In the genomic region with DNA sequence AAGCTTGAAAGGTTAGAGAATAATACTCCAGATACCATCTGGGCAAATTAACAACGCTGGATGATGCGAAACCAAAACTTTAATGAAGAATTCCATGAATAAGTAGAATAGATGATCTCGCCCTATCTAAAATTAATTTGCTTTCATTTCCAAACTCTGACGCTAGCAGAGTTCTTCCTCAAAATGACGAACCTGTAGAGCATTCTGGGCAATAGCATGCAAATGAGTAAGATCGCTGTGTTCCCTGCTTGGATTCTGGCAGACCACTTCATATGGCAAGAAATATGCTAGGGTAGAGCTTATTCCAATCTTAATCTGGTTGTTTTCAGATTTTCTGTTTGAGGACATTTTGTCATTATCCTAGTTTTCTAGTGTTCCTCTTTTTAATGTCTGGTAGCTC, we compare ENCODE assay signal across 21 cellular contexts. TPM values are rescaled to one million over a fixed set of nuclear protein-coding genes. Genes with fewer than 3 reads are reported as not detected.
A peak's percentile ranks its signal among the peaks of the same experiment; 100 is the strongest.
DNase-seq lines count a peak whose midpoint lies in the region; ATAC-seq and TF ChIP-seq lines count a peak whose summit lies in the region.
"Had no signal": no experiment of that assay in that cellular context is flagged by ENCODE, and none has a peak within 500 bp of the region (broad histone marks: within the 10 kb centered on the region; RNA-seq: fewer than 3 reads in every experiment).

No MANE protein-coding gene starts in this region.

- peak overlapping the region; percentile 61 for H3K4me2 ChIP-seq in Karpas-422 (ENCODE audit: low read depth, low read length, poor library complexity, severe bottlenecking)

- H3K27me3 ChIP-seq in Karpas-422 (ENCODE audit: low read length) = no peaks in the 10 kb centered on the region
- no peaks in the 10 kb centered on the region for H3K27me3 ChIP-seq in BE2C
- H3K27me3 ChIP-seq in body of pancreas = no peaks in the 10 kb centered on the region
- H3K27me3 ChIP-seq: SJSA1 had no signal

- H3K4me1 Mint-ChIP-seq in T-helper 17 cell (peaks cover 21% of the 10 kb centered on the region), WTC11 (peaks cover 32% of the 10 kb centered on the region)
- H3K4me1 Mint-ChIP-seq in stimulated activated naive B cell treated with anti-CD40 and anti-IgM and Interleukin-4, amounts not matched to agents 10 μg/mL and 1 μg/mL and 100 μg/mL, for 72 hours = peaks cover 14 to 29% of the 10 kb centered on the region in 2 donors

- TF ChIP-seq CTCF in fibroblast of mammary gland (conservative IDR thresholded peaks at IDR 0.05; ENCODE audit: control insufficient read depth, insufficient read depth, low read depth, low read length) (no peak), BE2C (IDR thresholded peaks at IDR 0.05; ENCODE audit: low read depth, low read length) (no peak), WTC11 (IDR thresholded peaks at IDR 0.05) (no peak), body of pancreas (IDR thresholded peaks at IDR 0.05) (no peak)

- peak overlapping the region; percentile 21 for H3K4me3 Mint-ChIP-seq in T-helper 17 cell
- no peak overlapping the region for H3K4me3 Mint-ChIP-seq in WTC11
- no peak overlapping the region for H3K4me3 Mint-ChIP-seq in stimulated activated naive B cell treated with anti-CD40 and anti-IgM and Interleukin-4, amounts not matched to agents 10 μg/mL and 1 μg/mL and 100 μg/mL, for 72 hours
- H3K4me3 Mint-ChIP-seq: B cell; CD4-positive, alpha-beta T cell had no signal

- H3K9ac ChIP-seq in Karpas-422 (ENCODE audit: low read length) = peak overlapping the region; percentile 52
- H3K9ac ChIP-seq: KMS-11 had no signal

- H3K36me3 ChIP-seq in Karpas-422 (ENCODE audit: insufficient read depth, low read length) (no peaks in the 10 kb centered on the region), BE2C (no peaks in the 10 kb centered on the region), body of pancreas (replicated peaks in 1 of 2; ENCODE audit: insufficient read depth in 1 of 2, low read depth in 2 of 2) (no peaks in the 10 kb centered on the region)
- H3K36me3 ChIP-seq: SJSA1 had no signal

- no peaks in the 10 kb centered on the region for H4K20me1 ChIP-seq in Karpas-422 (ENCODE audit: insufficient read depth, low read depth, low read length)

- H3K27me3 Mint-ChIP-seq in T-helper 17 cell = peaks cover 34% of the 10 kb centered on the region
- no peaks in the 10 kb centered on the region for H3K27me3 Mint-ChIP-seq in WTC11 (ENCODE audit: low read depth)
- peaks cover 10 to 12% of the 10 kb centered on the region in 2 donors for H3K27me3 Mint-ChIP-seq in stimulated activated naive B cell treated with anti-CD40 and anti-IgM and Interleukin-4, amounts not matched to agents 10 μg/mL and 1 μg/mL and 100 μg/mL, for 72 hours
- H3K27me3 Mint-ChIP-seq: CD4-positive, alpha-beta T cell had no signal

- peak overlapping the region; percentile 84 for H2AFZ ChIP-seq in Karpas-422 (ENCODE audit: low read length)

- no peak for ATAC-seq in T-helper 17 cell
- ATAC-seq in WTC11 = no peak
- ATAC-seq in body of pancreas = no peak
- no peak for ATAC-seq in stimulated activated naive B cell treated with anti-CD40 and anti-IgM and Interleukin-4, amounts not matched to agents 10 μg/mL and 1 μg/mL and 100 μg/mL, for 72 hours (replicated peaks)
- ATAC-seq: Panc1 had no signal

- H3K9me3 ChIP-seq in Karpas-422 (ENCODE audit: low read length) = no peaks in the 10 kb centered on the region
- H3K9me3 ChIP-seq in T-helper 17 cell (ENCODE audit: control insufficient read depth, low read length, poor library complexity, severe bottlenecking) = no peaks in the 10 kb centered on the region
- no peaks in the 10 kb centered on the region for H3K9me3 ChIP-seq in BE2C
- H3K9me3 ChIP-seq in body of pancreas = no peaks in the 10 kb centered on the region
- H3K9me3 ChIP-seq: Caco-2, SJSA1 had no signal

- H3K79me2 ChIP-seq in Karpas-422 (ENCODE audit: low read length) = no peaks in the 10 kb centered on the region

- peaks cover 56% of the 10 kb centered on the region for H3K4me1 ChIP-seq in Karpas-422 (ENCODE audit: low read length)
- no peaks in the 10 kb centered on the region for H3K4me1 ChIP-seq in BE2C
- H3K4me1 ChIP-seq in body of pancreas = no peaks in the 10 kb centered on the region
- H3K4me1 ChIP-seq: Caco-2 had no signal

- H3K27ac Mint-ChIP-seq in T-helper 17 cell = no peak overlapping the region
- H3K27ac Mint-ChIP-seq in WTC11 = no peak overlapping the region
- H3K27ac Mint-ChIP-seq in stimulated activated naive B cell treated with anti-CD40 and anti-IgM and Interleukin-4, amounts not matched to agents 10 μg/mL and 1 μg/mL and 100 μg/mL, for 72 hours = no peak overlapping the region
- H3K27ac Mint-ChIP-seq: B cell; CD4-positive, alpha-beta T cell had no signal

- H3K4me3 ChIP-seq in Karpas-422 (ENCODE audit: low read length) = peak overlapping the region; percentile 42
- no peak overlapping the region for H3K4me3 ChIP-seq in fibroblast of mammary gland (ENCODE audit: control insufficient read depth, low read depth, low read length)
- no peak overlapping the region for H3K4me3 ChIP-seq in BE2C (ENCODE audit: low read depth, low read length)
- no peak overlapping the region for H3K4me3 ChIP-seq in body of pancreas
- H3K4me3 ChIP-seq: SJSA1 had no signal

- POLR2A ChIA-PET in WTC11 (lab: Charles Lee) = no interaction called here

- 82 to 85% methylated on average over 6 of the region's 6 CpGs for WGBS in body of pancreas, 2 donors

- no peak for TF ChIP-seq POLR2A in body of pancreas (IDR thresholded peaks at IDR 0.05)

- CTCF ChIA-PET in WTC11 (lab: Charles Lee) = no interaction called here

- peak overlapping the region; percentile 41 for H3K27ac ChIP-seq in Karpas-422 (ENCODE audit: low read length)
- no peak overlapping the region for H3K27ac ChIP-seq in body of pancreas
- H3K27ac ChIP-seq: KMS-11, SJSA1 had no signal

- peak; percentile 35 for DNase-seq in CD1c-positive myeloid dendritic cell (ENCODE audit: extremely low spot score)
- peak; percentile 74 for DNase-seq in Karpas-422
- DNase-seq in T-helper 17 cell = no peak
- DNase-seq in fibroblast of mammary gland (ENCODE audit: low read depth) = peak; percentile 82
- no peak for DNase-seq in BE2C
- DNase-seq in WTC11 (ENCODE audit: low spot score) = no peak
- DNase-seq in body of pancreas = no peak
- DNase-seq in stimulated activated naive B cell treated with anti-CD40 and anti-IgM and Interleukin-4, amounts not matched to agents 10 μg/mL and 1 μg/mL and 100 μg/mL, for 72 hours = no peak
- DNase-seq: Caco-2; CD4-positive, alpha-beta T cell; EL; NCI-H1092 treated with DMSO at 0.1 percent for 48 hours; NCI-H146; NCI-H2081; NCI-H2171 treated with DMSO at 0.1 percent for 48 hours; NCI-H446 treated with DMSO at 0.1 percent for 48 hours; NK-92 treated with Interleukin-12 subunit alpha and Interleukin-12 subunit beta, amount 100 ng/mL, for 24 hours had no signal

- no peaks in the 10 kb centered on the region for H3K9me3 Mint-ChIP-seq in WTC11
- H3K9me3 Mint-ChIP-seq in stimulated activated naive B cell treated with anti-CD40 and anti-IgM and Interleukin-4, amounts not matched to agents 10 μg/mL and 1 μg/mL and 100 μg/mL, for 72 hours = no peaks in the 10 kb centered on the region
- H3K9me3 Mint-ChIP-seq: CD4-positive, alpha-beta T cell had no signal

- intact Hi-C loops in body of pancreas (cut with DNase I) = no loop called here

- H3K9me2 ChIP-seq in Karpas-422 (replicated peaks; ENCODE audit: insufficient read depth, low read length) = no peaks in the 10 kb centered on the region

- H3K36me3 Mint-ChIP-seq in T-helper 17 cell (ENCODE audit: low read depth) = peaks cover 7% of the 10 kb centered on the region
- H3K36me3 Mint-ChIP-seq in WTC11 = no peaks in the 10 kb centered on the region
- no peaks in the 10 kb centered on the region for H3K36me3 Mint-ChIP-seq in stimulated activated naive B cell treated with anti-CD40 and anti-IgM and Interleukin-4, amounts not matched to agents 10 μg/mL and 1 μg/mL and 100 μg/mL, for 72 hours

TF ChIP-seq in WTC11, 78 proteins besides CTCF, POLR2A, EP300 and RAD21:
- TF ChIP-seq EMX1 (CRISPR knock-in tag; IDR thresholded peaks at IDR 0.05) = no peak
- TF ChIP-seq, protein P1, sequence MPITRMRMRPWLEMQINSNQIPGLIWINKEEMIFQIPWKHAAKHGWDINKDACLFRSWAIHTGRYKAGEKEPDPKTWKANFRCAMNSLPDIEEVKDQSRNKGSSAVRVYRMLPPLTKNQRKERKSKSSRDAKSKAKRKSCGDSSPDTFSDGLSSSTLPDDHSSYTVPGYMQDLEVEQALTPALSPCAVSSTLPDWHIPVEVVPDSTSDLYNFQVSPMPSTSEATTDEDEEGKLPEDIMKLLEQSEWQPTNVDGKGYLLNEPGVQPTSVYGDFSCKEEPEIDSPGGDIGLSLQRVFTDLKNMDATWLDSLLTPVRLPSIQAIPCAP (CRISPR knock-in tag; IDR thresholded peaks at IDR 0.05) = no peak
- TF ChIP-seq, protein P2, sequence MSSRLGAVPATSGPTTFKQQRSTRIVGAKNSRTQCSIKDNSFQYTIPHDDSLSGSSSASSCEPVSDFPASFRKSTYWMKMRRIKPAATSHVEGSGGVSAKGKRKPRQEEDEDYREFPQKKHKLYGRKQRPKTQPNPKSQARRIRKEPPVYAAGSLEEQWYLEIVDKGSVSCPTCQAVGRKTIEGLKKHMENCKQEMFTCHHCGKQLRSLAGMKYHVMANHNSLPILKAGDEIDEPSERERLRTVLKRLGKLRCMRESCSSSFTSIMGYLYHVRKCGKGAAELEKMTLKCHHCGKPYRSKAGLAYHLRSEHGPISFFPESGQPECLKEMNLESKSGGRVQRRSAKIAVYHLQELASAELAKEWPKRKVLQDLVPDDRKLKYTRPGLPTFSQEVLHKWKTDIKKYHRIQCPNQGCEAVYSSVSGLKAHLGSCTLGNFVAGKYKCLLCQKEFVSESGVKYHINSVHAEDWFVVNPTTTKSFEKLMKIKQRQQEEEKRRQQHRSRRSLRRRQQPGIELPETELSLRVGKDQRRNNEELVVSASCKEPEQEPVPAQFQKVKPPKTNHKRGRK (CRISPR knock-in tag; IDR thresholded peaks at IDR 0.05; ENCODE audit: borderline replicate concordance) = no peak
- no peak for TF ChIP-seq TEAD4 (CRISPR knock-in tag; IDR thresholded peaks at IDR 0.05)
- TF ChIP-seq ATF1 (CRISPR knock-in tag; IDR thresholded peaks at IDR 0.05) = no peak
- TF ChIP-seq ZNF121 (CRISPR knock-in tag; IDR thresholded peaks at IDR 0.05) = no peak
- TF ChIP-seq FOXK1 (CRISPR knock-in tag; IDR thresholded peaks at IDR 0.05) = no peak
- TF ChIP-seq GTF2I (CRISPR knock-in tag; conservative IDR thresholded peaks at IDR 0.05) = no peak
- TF ChIP-seq ZNF232 (CRISPR knock-in tag; IDR thresholded peaks at IDR 0.05) = no peak
- TF ChIP-seq KAT7 (CRISPR knock-in tag; IDR thresholded peaks at IDR 0.05; ENCODE audit: borderline replicate concordance) = no peak
- TF ChIP-seq MXD4 (CRISPR knock-in tag; IDR thresholded peaks at IDR 0.05; ENCODE audit: borderline replicate concordance) = no peak

RNA-seq across cellular contexts. Expression of a gene that starts 36.1 kb away (rescaled TPM):
- total RNA-seq in Karpas-422 (2014; rRNA removed; shearing (Covaris generic); ENCODE audit: low replicate concordance) = 9.8 and 26.1 TPM in 2 replicates
- total RNA-seq in T-helper 17 cell = 10 to 100 TPM; 33.7 to 50.4 TPM
- 58.2 TPM for polyA plus RNA-seq in BE2C (2012; ENCODE audit: insufficient read depth, insufficient read length, low read depth)
- total RNA-seq in WTC11 (2021) = 37.7 to 55.9 TPM (median 40.2 TPM) in 3 replicates
- 1 to 10 TPM; 7.5 to 7.6 TPM for total RNA-seq in body of pancreas

Comparison
In these comparisons a context has a peak if more than half of its experiments do, and no peak if none do; other contexts are left out.
1. DNase-seq: peak in CD1c-positive myeloid dendritic cell (single experiment), Karpas-422 (single experiment) and fibroblast of mammary gland (single experiment); none in T-helper 17 cell (0 of 3), BE2C (single experiment), WTC11 (single experiment), body of pancreas (0 of 4) and stimulated activated naive B cell treated with anti-CD40 and anti-IgM and Interleukin-4, amounts not matched to agents 10 μg/mL and 1 μg/mL and 100 μg/mL, for 72 hours (single experiment).